Comparison of ENCODE assay signal across 1 cellular context in genomic region chr22:20068640-20069039, GRCh38.
A peak's percentile ranks its signal among the peaks of the same experiment; 100 is the strongest.
TF ChIP-seq lines count a peak whose summit lies in the region.

No MANE protein-coding gene starts in this region.

TF ChIP-seq in K562, 482 proteins besides CTCF, POLR2A, EP300 and RAD21 (continued from another document):
- no peak for TF ChIP-seq ZBTB40 (IDR thresholded peaks at IDR 0.05)
- peak; percentile 17; the same call in 1 of the 2 replicates for TF ChIP-seq ZBTB40 (CRISPR knock-in tag; IDR thresholded peaks at IDR 0.05)
- no peak for TF ChIP-seq SREBF1 (IDR thresholded peaks at IDR 0.05; ENCODE audit: borderline replicate concordance, low read depth, low read length)
- 0 out of 2 replicates have a peak, but pooled peaks have one; percentile 8 for TF ChIP-seq CHD2 (IDR thresholded peaks at IDR 0.05; ENCODE audit: low read depth, low read length)
- TF ChIP-seq MTA2 (IDR thresholded peaks at IDR 0.05; ENCODE audit: low read depth): no peak
- TF ChIP-seq RBM17 (IDR thresholded peaks at IDR 0.05; ENCODE audit: borderline replicate concordance, low read depth, low read length): no peak
- no peak for TF ChIP-seq ARID3B (CRISPR knock-in tag; IDR thresholded peaks at IDR 0.05; ENCODE audit: borderline replicate concordance)
- peak; percentile 63; the same call in 1 of the 2 replicates for TF ChIP-seq THAP12 (CRISPR knock-in tag; IDR thresholded peaks at IDR 0.05)
- no peak for TF ChIP-seq ZKSCAN1 (IDR thresholded peaks at IDR 0.05; ENCODE audit: low read depth, low read length)
- no peak for TF ChIP-seq HEY1 (CRISPR knock-in tag; IDR thresholded peaks at IDR 0.05; ENCODE audit: borderline replicate concordance)
- no peak for TF ChIP-seq ARID2 (IDR thresholded peaks at IDR 0.05)
- no peak for TF ChIP-seq FOXP4 (CRISPR knock-in tag; IDR thresholded peaks at IDR 0.05; ENCODE audit: borderline replicate concordance)
- TF ChIP-seq HDAC6 (IDR thresholded peaks at IDR 0.05; ENCODE audit: low read depth, low read length): 0 out of 2 replicates have a peak, but pooled peaks have one; percentile 80
- TF ChIP-seq WHSC1 (IDR thresholded peaks at IDR 0.05; ENCODE audit: low read length): peak; percentile 61
- no peak for TF ChIP-seq LCOR (CRISPR knock-in tag; IDR thresholded peaks at IDR 0.05)
- TF ChIP-seq ARID3A (IDR thresholded peaks at IDR 0.05; ENCODE audit: borderline replicate concordance, low read depth, low read length): no peak
- no peak for TF ChIP-seq DACH1 (IDR thresholded peaks at IDR 0.05; ENCODE audit: partially characterized antibody)
- TF ChIP-seq FIP1L1 (IDR thresholded peaks at IDR 0.05; ENCODE audit: low read depth, low read length, poor library complexity, severe bottlenecking): no peak
- TF ChIP-seq ZNF449 (CRISPR knock-in tag; IDR thresholded peaks at IDR 0.05): no peak
- TF ChIP-seq RBFOX2 (IDR thresholded peaks at IDR 0.05; ENCODE audit: low read depth, low read length): no peak
- TF ChIP-seq RNF219 (CRISPR knock-in tag; IDR thresholded peaks at IDR 0.05): no peak
- TF ChIP-seq CGGBP1 (CRISPR knock-in tag; IDR thresholded peaks at IDR 0.05): peak; percentile 25; the same call in 1 of the 2 replicates
- no peak for TF ChIP-seq SMARCC2 (IDR thresholded peaks at IDR 0.05; ENCODE audit: low read depth)
- TF ChIP-seq BRD9 (IDR thresholded peaks at IDR 0.05; ENCODE audit: low read depth, partially characterized antibody): no peak
- no peak for TF ChIP-seq ATF1 (CRISPR knock-in tag; IDR thresholded peaks at IDR 0.05)
- TF ChIP-seq ATF1 (tag; IDR thresholded peaks at IDR 0.05): no peak
- TF ChIP-seq ZNF165 (CRISPR knock-in tag; IDR thresholded peaks at IDR 0.05; ENCODE audit: borderline replicate concordance): no peak
- TF ChIP-seq ZC3H4 (CRISPR knock-in tag; IDR thresholded peaks at IDR 0.05; ENCODE audit: borderline replicate concordance): no peak
- no peak for TF ChIP-seq JUNB (CRISPR knock-in tag; conservative IDR thresholded peaks at IDR 0.05)
- TF ChIP-seq MEF2D (tag; conservative IDR thresholded peaks at IDR 0.05; ENCODE audit: low read depth): no peak
- TF ChIP-seq TAF1 (IDR thresholded peaks at IDR 0.05; ENCODE audit: control insufficient read depth, extremely low read depth, insufficient read depth, low read length, severe bottlenecking): no peak
- 0 out of 2 replicates have a peak, but pooled peaks have one; percentile 32 for TF ChIP-seq ETS1 (conservative IDR thresholded peaks at IDR 0.05; ENCODE audit: control insufficient read depth, low read depth, low read length)
- TF ChIP-seq HDAC2 (IDR thresholded peaks at IDR 0.05): no peak
- no peak for TF ChIP-seq TBL1XR1 (IDR thresholded peaks at IDR 0.05; ENCODE audit: low read length in 2 of 2)
- TF ChIP-seq FOXA3 (CRISPR knock-in tag; conservative IDR thresholded peaks at IDR 0.05 in 1 of 2, IDR thresholded peaks at IDR 0.05 in 1 of 2): no peak
